In genomic region chr15:32873292-32874114, GRCh38 we compare ENCODE assay signal across 17 cellular contexts.
DNase-seq lines count a peak whose midpoint lies in the region; ATAC-seq, FAIRE-seq and TF ChIP-seq lines count a peak whose summit lies in the region.
"Had no signal": no experiment of that assay in that cellular context is flagged by ENCODE, and none has a peak within 500 bp of the region (broad histone marks: within the 10 kb centered on the region; RNA-seq: fewer than 3 reads in every experiment).

No MANE protein-coding gene starts in this region.

- CTCF ChIA-PET in A549 (lab: Yijun Ruan, JAX) = interaction anchor here (0.8 to 1.5 kb wide), 6 partner anchors 9 to 83 kb away, joined by 3 to 6 read pairs (median 4); no protein-coding TSS in a partner anchor

- H3K27me3 ChIP-seq in SJCRH30 (no peaks in the 10 kb centered on the region), osteoblast (ENCODE audit: insufficient read depth, low read length) (no peaks in the 10 kb centered on the region), HAP-1 (ENCODE audit: low read depth) (no peaks in the 10 kb centered on the region; the same call in 1 of the 2 replicates)
- H3K27me3 ChIP-seq: ascending aorta had no signal

- peak; percentile 48 to 50; a peak in 4 of 6 replicates for ATAC-seq in A549
- peak; percentile 14 for ATAC-seq in left ventricle myocardium superior

- peak overlapping the region; percentile 49 to 81 for H3K27ac ChIP-seq in A549
- H3K27ac ChIP-seq in SJCRH30 = peak overlapping the region; percentile 70
- peak overlapping the region; percentile 98 for H3K27ac ChIP-seq in osteoblast (ENCODE audit: low read depth, low read length)
- H3K27ac ChIP-seq: KMS-11 had no signal

- H3K4me2 ChIP-seq in A549 (peak overlapping the region; percentile 10; the same call in 2 of the 3 replicates), osteoblast (ENCODE audit: insufficient read depth, low read length) (no peak overlapping the region)
- H3K4me2 ChIP-seq: KMS-11 had no signal

- peaks cover 21% of the 10 kb centered on the region; the same call in 1 of the 2 replicates for H3K36me3 ChIP-seq in SJCRH30
- H3K36me3 ChIP-seq in osteoblast (ENCODE audit: insufficient read depth, low read length) = peaks cover 3% of the 10 kb centered on the region
- H3K36me3 ChIP-seq in HAP-1 (replicated peaks) = no peaks in the 10 kb centered on the region
- H3K36me3 ChIP-seq: ascending aorta had no signal

- WGBS in A549 (ENCODE audit: missing lambda C conversion rate) = 85% methylated on average over 15 of the region's 15 CpGs

- H4K20me1 ChIP-seq in osteoblast (ENCODE audit: insufficient read depth, low read length) = no peaks in the 10 kb centered on the region

- POLR2A ChIA-PET in A549 (lab: Yijun Ruan, JAX) = no interaction called here

- FAIRE-seq in A549 (lab: Jason Lieb, UNC) = no peak
- FAIRE-seq: D721Med had no signal

- H3K4me1 ChIP-seq in A549 (peaks cover 26% of the 10 kb centered on the region), SJCRH30 (peaks cover 23% of the 10 kb centered on the region), osteoblast (ENCODE audit: insufficient read depth, low read length) (peaks cover 41% of the 10 kb centered on the region), HAP-1 (no peaks in the 10 kb centered on the region)
- H3K4me1 ChIP-seq: ascending aorta had no signal

- no peaks in the 10 kb centered on the region for H3K79me2 ChIP-seq in osteoblast (ENCODE audit: insufficient read depth, low read length)

- TF ChIP-seq EP300 in A549 (IDR thresholded peaks at IDR 0.05) = no peak

- intact Hi-C loops in left ventricle myocardium superior (cut with micrococcal nuclease) = no loop called here

- H3K9me3 ChIP-seq in A549 = no peaks in the 10 kb centered on the region
- H3K9me3 ChIP-seq in SJCRH30 (replicated peaks) = 0 out of 2 replicates have a peak, but pooled peaks cover under 1% of the 10 kb centered on the region
- H3K9me3 ChIP-seq in osteoblast (ENCODE audit: low read depth, low read length) = no peaks in the 10 kb centered on the region
- H3K9me3 ChIP-seq in HAP-1 = no peaks in the 10 kb centered on the region
- H3K9me3 ChIP-seq: ascending aorta had no signal

- in situ Hi-C loops in HAP-1 (cut with MboI; ENCODE audit: low sequenced_read_pairs) = no loop called here

- no peak for TF ChIP-seq RAD21 in A549 (conservative IDR thresholded peaks at IDR 0.05 in 1 of 2, IDR thresholded peaks at IDR 0.05 in 1 of 2)

- peak in 1 of 2 experiments; percentile 36 for DNase-seq in A549 (ENCODE audit: low read depth in 1 of 2, low spot score in 1 of 2)
- DNase-seq in SJCRH30 = no peak
- DNase-seq in left ventricle myocardium superior = no peak
- peak; percentile 6 for DNase-seq in osteoblast (ENCODE audit: insufficient read length, low spot score, missing footprints)
- no peak for DNase-seq in activated CD4-positive, alpha-beta T cell treated with anti-CD3 and anti-CD28 coated beads, Interleukin-2, amount 50 U/mL, for 4 hours
- no peak for DNase-seq in ecto neural progenitor cell (ENCODE audit: low spot score)
- DNase-seq in NCI-H748 treated with DMSO at 0.1 percent for 48 hours (lab: John Stamatoyannopoulos, UW) = no peak
- DNase-seq in HAP-1 (ENCODE audit: low spot score in 2 of 2) = no peak
- DNase-seq: activated effector memory CD4-positive, alpha-beta T cell treated with anti-CD3 and anti-CD28 coated beads, Interleukin-2, amount 50 U/mL, for 16 hours; dermis blood vessel endothelial cell; NCI-H1417; NCI-H2227 treated with DMSO at 0.1 percent for 48 hours; stimulated activated CD4-positive, alpha-beta T cell treated with anti-CD3 and anti-CD28 coated beads, Interleukin-2, amount 100 ng/mL, for 48 hours; SW 1271 had no signal

- no peak overlapping the region for H3K4me3 ChIP-seq in A549
- no peak overlapping the region for H3K4me3 ChIP-seq in SJCRH30
- no peak overlapping the region for H3K4me3 ChIP-seq in osteoblast (ENCODE audit: insufficient read depth, low read length)
- no peak overlapping the region for H3K4me3 ChIP-seq in HAP-1
- H3K4me3 ChIP-seq: ascending aorta had no signal

- no peak overlapping the region for H2AFZ ChIP-seq in osteoblast (ENCODE audit: low read length)

- no peak for TF ChIP-seq CTCF in A549 (IDR thresholded peaks at IDR 0.05)
- TF ChIP-seq CTCF in osteoblast (IDR thresholded peaks at IDR 0.05; ENCODE audit: extremely low read depth, low read depth, low read length) = no peak

- TF ChIP-seq POLR2A in A549 (IDR thresholded peaks at IDR 0.05; ENCODE audit: low read length) = no peak

TF ChIP-seq in A549, 52 proteins besides CTCF, POLR2A, EP300 and RAD21:
- no peak for TF ChIP-seq CHD2 (IDR thresholded peaks at IDR 0.05; ENCODE audit: low read length, partially characterized antibody)
- peak; percentile 97 for TF ChIP-seq MAFK (IDR thresholded peaks at IDR 0.05; ENCODE audit: partially characterized antibody)
- TF ChIP-seq MAX (IDR thresholded peaks at IDR 0.05) = no peak
- no peak for TF ChIP-seq CBX8 (IDR thresholded peaks at IDR 0.05)
- no peak for TF ChIP-seq SMC3 (IDR thresholded peaks at IDR 0.05)
- no peak for TF ChIP-seq POLR2AphosphoS2 (conservative IDR thresholded peaks at IDR 0.05; ENCODE audit: low read length)
- TF ChIP-seq E2F6 (IDR thresholded peaks at IDR 0.05; ENCODE audit: borderline replicate concordance, low read depth) = no peak
- peak; percentile 96 for TF ChIP-seq NFE2L2 (conservative IDR thresholded peaks at IDR 0.05; ENCODE audit: low read length)
- TF ChIP-seq RNF2 (IDR thresholded peaks at IDR 0.05; ENCODE audit: borderline replicate concordance, low read depth) = no peak
- TF ChIP-seq NPAS2 (CRISPR knock-in tag; IDR thresholded peaks at IDR 0.05; ENCODE audit: borderline replicate concordance) = no peak
- 0 out of 2 replicates have a peak, but pooled peaks have one; percentile 23 for TF ChIP-seq ZNF302 (CRISPR knock-in tag; IDR thresholded peaks at IDR 0.05)
- TF ChIP-seq ATOH8 (CRISPR knock-in tag; IDR thresholded peaks at IDR 0.05; ENCODE audit: low read depth) = peak; percentile 45; the same call in 1 of the 2 replicates
- no peak for TF ChIP-seq RARB (CRISPR knock-in tag; IDR thresholded peaks at IDR 0.05)
- TF ChIP-seq HOXA7 (CRISPR knock-in tag; IDR thresholded peaks at IDR 0.05) = no peak
- TF ChIP-seq HOXB13 (CRISPR knock-in tag; IDR thresholded peaks at IDR 0.05; ENCODE audit: low read depth) = 0 out of 2 replicates have a peak, but pooled peaks have one; percentile 31
- TF ChIP-seq PHF8 (IDR thresholded peaks at IDR 0.05; ENCODE audit: borderline replicate concordance, low read depth) = no peak
- no peak for TF ChIP-seq HOXB5 (CRISPR knock-in tag; IDR thresholded peaks at IDR 0.05)
- no peak for TF ChIP-seq CHD4 (IDR thresholded peaks at IDR 0.05; ENCODE audit: borderline replicate concordance)
- no peak for TF ChIP-seq CBX2 (IDR thresholded peaks at IDR 0.05; ENCODE audit: borderline replicate concordance, low read depth)
- TF ChIP-seq EHMT2 (IDR thresholded peaks at IDR 0.05; ENCODE audit: low read depth) = no peak
- no peak for TF ChIP-seq FOSL2 (IDR thresholded peaks at IDR 0.05)
- TF ChIP-seq FOSL2 (CRISPR knock-in tag; IDR thresholded peaks at IDR 0.05) = peak; percentile 80
- TF ChIP-seq GATA3 (IDR thresholded peaks at IDR 0.05; ENCODE audit: borderline replicate concordance) = no peak
- no peak for TF ChIP-seq EHF (CRISPR knock-in tag; IDR thresholded peaks at IDR 0.05)
